ENCODE assay signal across 27 cellular contexts in genomic region chr15:58536414-58536813, GRCh38.
"Had no signal": no experiment of that assay in that cellular context is flagged by ENCODE, and none has a peak within 500 bp of the region (broad histone marks: within the 10 kb centered on the region; RNA-seq: fewer than 3 reads in every experiment).

No MANE protein-coding gene starts in this region.

- H3K4me1 Mint-ChIP-seq: activated naive CD4-positive, alpha-beta T cell treated with anti-CD3 and anti-CD28 coated beads, Interleukin-2, amount 10 ng/mL, durations not matched to agents 7 days and 5 days; brain; immature natural killer cell; naive B cell had no signal

- H3K4me3 ChIP-seq: ascending aorta, cardiac muscle cell, heart left ventricle, ovary, spleen, thoracic aorta, vagina had no signal

- H3K9me3 ChIP-seq: ascending aorta, heart left ventricle, neutrophil, ovary, thoracic aorta, vagina had no signal

- DNase-seq: activated CD4-positive, alpha-beta T cell treated with anti-CD3 and anti-CD28 coated beads for 4 hours; activated CD4-positive, alpha-beta T cell treated with anti-CD3 and anti-CD28 coated beads, Interleukin-2, amount 50 U/mL, for 48 hours; activated CD4-positive, CD25-positive, alpha-beta regulatory T cell; activated CD8-positive, alpha-beta memory T cell treated with anti-CD3 and anti-CD28 coated beads for 24 hours; activated gamma-delta T cell; activated naive CD4-positive, alpha-beta T cell treated with anti-CD3 and anti-CD28 coated beads, Interleukin-2, amount 10 ng/mL, durations not matched to agents 7 days and 5 days; activated naive CD8-positive, alpha-beta T cell treated with anti-CD3 and anti-CD28 coated beads, Interleukin-2, amount 10 ng/mL, durations not matched to agents 7 days and 5 days; cortex of kidney; effector memory CD8-positive, alpha-beta T cell; heart left ventricle; hypothalamus; immature natural killer cell; mammary epithelial cell; naive B cell; nephron progenitor cell; ovary; retina; spleen; stimulated activated naive CD4-positive, alpha-beta T cell treated with Interleukin-2 at 50 U/mL for 16 hours; trophoblast cell had no signal

- H3K4me3 Mint-ChIP-seq: activated naive CD4-positive, alpha-beta T cell treated with anti-CD3 and anti-CD28 coated beads, Interleukin-2, amount 10 ng/mL, durations not matched to agents 7 days and 5 days; activated naive CD8-positive, alpha-beta T cell treated with anti-CD3 and anti-CD28 coated beads, Interleukin-2, amount 10 ng/mL, durations not matched to agents 7 days and 5 days; brain; effector memory CD8-positive, alpha-beta T cell; immature natural killer cell; mesothelial cell of epicardium; naive B cell; nephron progenitor cell had no signal

- H3K27me3 Mint-ChIP-seq: effector memory CD8-positive, alpha-beta T cell; naive B cell had no signal

- H3K27ac ChIP-seq: ascending aorta, cardiac muscle cell, heart left ventricle, neutrophil, ovary, spleen, thoracic aorta, vagina had no signal

- H3K9me3 Mint-ChIP-seq: activated naive CD4-positive, alpha-beta T cell treated with anti-CD3 and anti-CD28 coated beads, Interleukin-2, amount 10 ng/mL, durations not matched to agents 7 days and 5 days; immature natural killer cell; mesothelial cell of epicardium; nephron progenitor cell had no signal

- H3K27ac Mint-ChIP-seq: activated naive CD8-positive, alpha-beta T cell treated with anti-CD3 and anti-CD28 coated beads, Interleukin-2, amount 10 ng/mL, durations not matched to agents 7 days and 5 days; brain; immature natural killer cell; mesothelial cell of epicardium; nephron progenitor cell had no signal

- H3K36me3 Mint-ChIP-seq: activated naive CD4-positive, alpha-beta T cell treated with anti-CD3 and anti-CD28 coated beads, Interleukin-2, amount 10 ng/mL, durations not matched to agents 7 days and 5 days; brain; mesothelial cell of epicardium; naive B cell had no signal

- H3K36me3 ChIP-seq: ascending aorta, cardiac muscle cell, heart left ventricle, neutrophil, ovary, spleen, thoracic aorta, vagina had no signal

- H3K4me1 ChIP-seq: ascending aorta, heart left ventricle, spleen, vagina had no signal

- ATAC-seq: effector memory CD8-positive, alpha-beta T cell; heart left ventricle had no signal

- H3K27me3 ChIP-seq: ascending aorta, cardiac muscle cell, heart left ventricle, neutrophil, ovary, spleen, vagina had no signal
